In genomic region chr22:40414838-40415505, GRCh38 we compare ENCODE assay signal across 9 cellular contexts. TPM values are rescaled to one million over a fixed set of nuclear protein-coding genes. Genes with fewer than 3 reads are reported as not detected.
A peak's percentile ranks its signal among the peaks of the same experiment; 100 is the strongest.
DNase-seq lines count a peak whose midpoint lies in the region; ATAC-seq and TF ChIP-seq lines count a peak whose summit lies in the region.
"Had no signal": no experiment of that assay in that cellular context is flagged by ENCODE, and none has a peak within 500 bp of the region (broad histone marks: within the 10 kb centered on the region; RNA-seq: fewer than 3 reads in every experiment).

No MANE protein-coding gene starts in this region.

- peak; percentile 29 for DNase-seq in DMS53 (lab: John Stamatoyannopoulos, UW)
- DNase-seq in DMS53 treated with DMSO at 0.1 percent for 48 hours (lab: John Stamatoyannopoulos, UW; ENCODE audit: unreplicated experiment): no peak
- DNase-seq in activated naive CD8-positive, alpha-beta T cell treated with anti-CD3 and anti-CD28 coated beads, Interleukin-2, amount 10 ng/mL, durations not matched to agents 7 days and 5 days: no peak
- no peak for DNase-seq in nephron progenitor cell
- DNase-seq in activated effector memory CD4-positive, alpha-beta T cell treated with anti-CD3 and anti-CD28 coated beads, Interleukin-2, amount 50 U/mL, for 16 hours: no peak
- no peak for DNase-seq in DMS114 treated with DMSO at 0.1 percent for 48 hours (lab: John Stamatoyannopoulos, UW; ENCODE audit: unreplicated experiment)
- no peak for DNase-seq in Right ventricle myocardium inferior (ENCODE audit: missing footprints)
- DNase-seq: NCI-H1092 treated with DMSO at 0.1 percent for 48 hours had no signal

- H3K4me1 Mint-ChIP-seq in activated naive CD8-positive, alpha-beta T cell treated with anti-CD3 and anti-CD28 coated beads, Interleukin-2, amount 10 ng/mL, durations not matched to agents 7 days and 5 days: peaks cover 22% of the 10 kb centered on the region
- peaks cover 15% of the 10 kb centered on the region for H3K4me1 Mint-ChIP-seq in nephron progenitor cell

- POLR2A ChIA-PET in activated naive CD8-positive, alpha-beta T cell treated with anti-CD3 and anti-CD28 coated beads, Interleukin-2, amount 10 ng/mL, durations not matched to agents 7 days and 5 days (lab: Charles Lee): interaction anchor here (1.0 to 1.6 kb wide), 3 partner anchors 7 to 45 kb away, joined by 4 to 6 read pairs (median 5); partner anchors contain the start of gene SGSM3

- intact Hi-C loops in Right ventricle myocardium inferior (cut with DNase I): no loop called here

- H3K4me3 Mint-ChIP-seq in activated naive CD8-positive, alpha-beta T cell treated with anti-CD3 and anti-CD28 coated beads, Interleukin-2, amount 10 ng/mL, durations not matched to agents 7 days and 5 days: no peak overlapping the region
- H3K4me3 Mint-ChIP-seq in nephron progenitor cell: no peak overlapping the region

- TF ChIP-seq CTCF in nephron progenitor cell (IDR thresholded peaks at IDR 0.05): no peak

- peaks cover 30% of the 10 kb centered on the region for H3K36me3 Mint-ChIP-seq in activated naive CD8-positive, alpha-beta T cell treated with anti-CD3 and anti-CD28 coated beads, Interleukin-2, amount 10 ng/mL, durations not matched to agents 7 days and 5 days
- peaks cover 27% of the 10 kb centered on the region for H3K36me3 Mint-ChIP-seq in nephron progenitor cell (ENCODE audit: low read depth)

- H3K9me3 Mint-ChIP-seq in activated naive CD8-positive, alpha-beta T cell treated with anti-CD3 and anti-CD28 coated beads, Interleukin-2, amount 10 ng/mL, durations not matched to agents 7 days and 5 days: no peaks in the 10 kb centered on the region
- no peaks in the 10 kb centered on the region for H3K9me3 Mint-ChIP-seq in nephron progenitor cell

- ATAC-seq in HG02678 (IDR thresholded peaks at IDR 0.05; ENCODE audit: unreplicated experiment) (peak; percentile 53), Right ventricle myocardium inferior (no peak)
- ATAC-seq in activated naive CD8-positive, alpha-beta T cell treated with anti-CD3 and anti-CD28 coated beads, Interleukin-2, amount 10 ng/mL, durations not matched to agents 7 days and 5 days (ENCODE audit: low read depth): peak; percentile 4

- peak overlapping the region; percentile 86 for H3K27ac Mint-ChIP-seq in activated naive CD8-positive, alpha-beta T cell treated with anti-CD3 and anti-CD28 coated beads, Interleukin-2, amount 10 ng/mL, durations not matched to agents 7 days and 5 days
- peak overlapping the region; percentile 96 for H3K27ac Mint-ChIP-seq in nephron progenitor cell

- no peaks in the 10 kb centered on the region for H3K27me3 Mint-ChIP-seq in activated naive CD8-positive, alpha-beta T cell treated with anti-CD3 and anti-CD28 coated beads, Interleukin-2, amount 10 ng/mL, durations not matched to agents 7 days and 5 days
- no peaks in the 10 kb centered on the region for H3K27me3 Mint-ChIP-seq in nephron progenitor cell (ENCODE audit: low read depth, poor library complexity)

RNA-seq across cellular contexts. Expression of gene SGSM3, which starts 44.6 kb away (rescaled TPM):
- total RNA-seq in activated naive CD8-positive, alpha-beta T cell treated with anti-CD3 and anti-CD28 coated beads, Interleukin-2, amount 10 ng/mL, durations not matched to agents 7 days and 5 days: 100 to 1,000 TPM; 101 to 115 TPM
- 36.8 TPM for total RNA-seq in Right ventricle myocardium inferior
